In genomic region chr2:85799215-85799956, GRCh38 we compare ENCODE assay signal across 10 cellular contexts. TPM values are rescaled to one million over a fixed set of nuclear protein-coding genes. Genes with fewer than 3 reads are reported as not detected.
DNase-seq lines count a peak whose midpoint lies in the region; ATAC-seq and TF ChIP-seq lines count a peak whose summit lies in the region.
"Had no signal": no experiment of that assay in that cellular context is flagged by ENCODE, and none has a peak within 500 bp of the region (broad histone marks: within the 10 kb centered on the region; RNA-seq: fewer than 3 reads in every experiment).

No MANE protein-coding gene starts in this region.

- peaks cover 7% of the 10 kb centered on the region for H3K27me3 Mint-ChIP-seq in activated T-cell treated with anti-CD3 and anti-CD28 coated beads, Interleukin-2, amount 50 U/mL, for 24 hours
- H3K27me3 Mint-ChIP-seq in activated T-cell treated with anti-CD3 and anti-CD28 coated beads, Interleukin-2, amount 50 U/mL, for 4 hours (ENCODE audit: low read depth), result peaks cover 14% of the 10 kb centered on the region

- H3K27ac ChIP-seq in heart right ventricle (peak overlapping the region in 6 of 10 donors; percentile 24 to 79 (median 50)), stomach (no peak overlapping the region)

- intact Hi-C loops in heart right ventricle (cut with DNase I), result loop anchor here in 7 of 10 donors (2.0 to 5.0 kb wide), 3 partner anchors 47 to 67 kb away; partner anchors contain the start of gene ATOH8 (in 5 of the 7)
- intact Hi-C loops in stomach (cut with DNase I; ENCODE audit: low total_unique reads), result no loop called here

- no peaks in the 10 kb centered on the region for H3K9me3 Mint-ChIP-seq in activated T-cell treated with anti-CD3 and anti-CD28 coated beads, Interleukin-2, amount 50 U/mL, for 24 hours
- H3K9me3 Mint-ChIP-seq in activated T-cell treated with anti-CD3 and anti-CD28 coated beads, Interleukin-2, amount 50 U/mL, for 4 hours, result peaks cover 5% of the 10 kb centered on the region
- H3K9me3 Mint-ChIP-seq: activated naive CD4-positive, alpha-beta T cell treated with anti-CD3 and anti-CD28 coated beads, Interleukin-2, amount 50 U/mL, for 24 hours had no signal

- TF ChIP-seq CTCF in heart right ventricle (IDR thresholded peaks at IDR 0.05) (no peak), stomach (IDR thresholded peaks at IDR 0.05) (no peak)

- H3K27me3 ChIP-seq in heart right ventricle (no peaks in the 10 kb centered on the region), stomach (peaks cover 0 to 7% (median 0%) of the 10 kb centered on the region in 3 donors)

- no peak for ATAC-seq in activated T-cell treated with anti-CD3 and anti-CD28 coated beads, Interleukin-2, amount 50 U/mL, for 4 hours
- ATAC-seq in heart right ventricle (peak in 7 of 8 donors; percentile 23 to 74 (median 47)), HG02588 (IDR thresholded peaks at IDR 0.05; ENCODE audit: unreplicated experiment) (no peak), GM21529 (IDR thresholded peaks at IDR 0.05; ENCODE audit: unreplicated experiment) (no peak)

- H3K4me3 Mint-ChIP-seq in activated T-cell treated with anti-CD3 and anti-CD28 coated beads, Interleukin-2, amount 50 U/mL, for 24 hours, result no peak overlapping the region
- no peak overlapping the region for H3K4me3 Mint-ChIP-seq in activated T-cell treated with anti-CD3 and anti-CD28 coated beads, Interleukin-2, amount 50 U/mL, for 4 hours
- H3K4me3 Mint-ChIP-seq: activated naive CD4-positive, alpha-beta T cell treated with anti-CD3 and anti-CD28 coated beads, Interleukin-2, amount 50 U/mL, for 24 hours had no signal

- peaks cover 9% of the 10 kb centered on the region for H3K4me1 Mint-ChIP-seq in activated T-cell treated with anti-CD3 and anti-CD28 coated beads, Interleukin-2, amount 50 U/mL, for 24 hours (ENCODE audit: low read depth)
- peaks cover 7% of the 10 kb centered on the region for H3K4me1 Mint-ChIP-seq in activated T-cell treated with anti-CD3 and anti-CD28 coated beads, Interleukin-2, amount 50 U/mL, for 4 hours (ENCODE audit: low read depth)

- H3K36me3 ChIP-seq in heart right ventricle, result no peaks in the 10 kb centered on the region
- no peaks in the 10 kb centered on the region for H3K36me3 ChIP-seq in stomach

- no peak overlapping the region for H3K4me3 ChIP-seq in heart right ventricle
- no peak overlapping the region for H3K4me3 ChIP-seq in stomach

- H3K27ac Mint-ChIP-seq in activated T-cell treated with anti-CD3 and anti-CD28 coated beads, Interleukin-2, amount 50 U/mL, for 24 hours, result no peak overlapping the region
- H3K27ac Mint-ChIP-seq: activated naive CD4-positive, alpha-beta T cell treated with anti-CD3 and anti-CD28 coated beads, Interleukin-2, amount 50 U/mL, for 24 hours had no signal

- H3K9me3 ChIP-seq in heart right ventricle (peaks cover 0 to 15% (median 4%) of the 10 kb centered on the region in 11 donors), stomach (peaks cover 0 to 7% (median 3%) of the 10 kb centered on the region in 4 donors)

- no peak for TF ChIP-seq POLR2A in stomach (IDR thresholded peaks at IDR 0.05)

- 65 to 73% methylated on average over 11 of the region's 11 CpGs for WGBS in heart right ventricle, 2 donors
- 57 to 73% (median 65%) methylated on average over 7 to 11 of the region's 11 CpGs for WGBS in stomach, 5 donors

- H3K36me3 Mint-ChIP-seq in activated T-cell treated with anti-CD3 and anti-CD28 coated beads, Interleukin-2, amount 50 U/mL, for 24 hours (ENCODE audit: low read depth), result no peaks in the 10 kb centered on the region
- H3K36me3 Mint-ChIP-seq in activated T-cell treated with anti-CD3 and anti-CD28 coated beads, Interleukin-2, amount 50 U/mL, for 4 hours (ENCODE audit: insufficient read depth), result no peaks in the 10 kb centered on the region
- H3K36me3 Mint-ChIP-seq: activated naive CD4-positive, alpha-beta T cell treated with anti-CD3 and anti-CD28 coated beads, Interleukin-2, amount 50 U/mL, for 24 hours had no signal

- peak; percentile 24 for DNase-seq in activated T-cell treated with anti-CD3 and anti-CD28 coated beads, Interleukin-2, amount 50 U/mL, for 24 hours
- DNase-seq in activated T-cell treated with anti-CD3 and anti-CD28 coated beads, Interleukin-2, amount 50 U/mL, for 4 hours, result no peak
- DNase-seq in RPMI8226 (peak; percentile 40), heart right ventricle (peak in 1 of 2 donors; percentile 49), stomach (peak; percentile 50), NCI-H1105 (lab: John Stamatoyannopoulos, UW) (no peak)
- DNase-seq: AML-193 had no signal

- peaks cover 25 to 54% (median 36%) of the 10 kb centered on the region in 9 donors for H3K4me1 ChIP-seq in heart right ventricle
- H3K4me1 ChIP-seq in stomach, result peaks cover 19 to 33% (median 27%) of the 10 kb centered on the region in 4 donors

- no peak for TF ChIP-seq EP300 in stomach (IDR thresholded peaks at IDR 0.05)

RNA-seq across cellular contexts. Expression of gene ATOH8, which starts 45.6 kb away (rescaled TPM):
- total RNA-seq in activated T-cell treated with anti-CD3 and anti-CD28 coated beads, Interleukin-2, amount 50 U/mL, for 4 hours, result not detected
- total RNA-seq in heart right ventricle, result 10 to 100 TPM in 9 of 10 donors, 1 to 10 TPM in 1; 8.7 to 33.4 (median 15.2) TPM
- polyA plus RNA-seq in heart right ventricle, result 10 to 100 TPM; 35.2 to 45.9 TPM
- total RNA-seq in stomach, result 10 to 100 TPM in 2 of 5 donors, 1 to 10 TPM in 3; 2.3 to 23.2 (median 9.7) TPM
- polyA plus RNA-seq in stomach, result 10 to 100 TPM; 11.3 to 20.0 (median 15.3) TPM

Comparison
In these comparisons a context has a peak if more than half of its experiments do, and no peak if none do; other contexts are left out.
1. DNase-seq: peak in activated T-cell treated with anti-CD3 and anti-CD28 coated beads, Interleukin-2, amount 50 U/mL, for 24 hours (single experiment), RPMI8226 (single experiment) and stomach (single experiment); none in activated T-cell treated with anti-CD3 and anti-CD28 coated beads, Interleukin-2, amount 50 U/mL, for 4 hours (single experiment) and NCI-H1105 (single experiment).
2. ATAC-seq: peak in heart right ventricle (7 of 8); none in activated T-cell treated with anti-CD3 and anti-CD28 coated beads, Interleukin-2, amount 50 U/mL, for 4 hours (0 of 2), HG02588 (single experiment) and GM21529 (single experiment).
3. H3K27ac ChIP-seq: peak in heart right ventricle (6 of 10); none in stomach (0 of 5).